In genomic region chr7:100477871-100478248, GRCh38 we compare ENCODE assay signal across 8 cellular contexts. TPM values are rescaled to one million over a fixed set of nuclear protein-coding genes. Genes with fewer than 3 reads are reported as not detected.
DNase-seq lines count a peak whose midpoint lies in the region; ATAC-seq, FAIRE-seq and TF ChIP-seq lines count a peak whose summit lies in the region.

No MANE protein-coding gene starts in this region.

- H3K4me3 Mint-ChIP-seq in activated CD8-positive, alpha-beta T cell treated with anti-CD3 and anti-CD28 coated beads for 36 hours = peak overlapping the region; percentile 94

- peaks cover 51% of the 10 kb centered on the region for H3K4me1 Mint-ChIP-seq in activated CD8-positive, alpha-beta T cell treated with anti-CD3 and anti-CD28 coated beads for 36 hours (ENCODE audit: low read depth)

- DNase-seq in HAP-1 (ENCODE audit: low spot score in 2 of 2) = no peak
- peak; percentile 32 for DNase-seq in activated CD8-positive, alpha-beta T cell treated with anti-CD3 and anti-CD28 coated beads for 36 hours
- no peak for DNase-seq in iPS DF 6.9 (ENCODE audit: low read depth, low spot score)
- peak; percentile 42 for DNase-seq in stimulated activated CD8-positive, alpha-beta memory T cell treated with anti-CD3 and anti-CD28 coated beads, Interleukin-4, amount 100 ng/mL, for 48 hours
- no peak for DNase-seq in SIG-M5 treated with dmso at 0.1 percent for 504 hours (lab: John Stamatoyannopoulos, UW; ENCODE audit: unreplicated experiment)
- no peak for DNase-seq in NCI-H1694 (lab: John Stamatoyannopoulos, UW)
- DNase-seq in HTR-8/SVneo (ENCODE audit: insufficient read length, low spot score) = no peak
- DNase-seq in activated CD4-positive, alpha-beta T cell treated with anti-CD3 and anti-CD28 coated beads for 48 hours = no peak

- CTCF ChIA-PET in activated CD8-positive, alpha-beta T cell treated with anti-CD3 and anti-CD28 coated beads for 36 hours (lab: Charles Lee) = interaction anchor here (0.8 to 9.3 kb wide), 15 partner anchors 9 to 228 kb away, joined by 3 to 75 read pairs (median 4); partner anchors contain the start of genes MOSPD3, POP7 and SPACDR

- no CpG with 5 or more reads among the region's 16 CpGs for WGBS in iPS DF 6.9 (ENCODE audit: insufficient coverage, insufficient read length)

- no peaks in the 10 kb centered on the region for H3K9me3 Mint-ChIP-seq in activated CD8-positive, alpha-beta T cell treated with anti-CD3 and anti-CD28 coated beads for 36 hours

- H3K9me3 ChIP-seq in HAP-1 = no peaks in the 10 kb centered on the region
- H3K9me3 ChIP-seq in iPS DF 6.9 (ENCODE audit: control insufficient read depth, insufficient read depth, low read length) = no peaks in the 10 kb centered on the region

- peak overlapping the region; percentile 95 for H3K27ac Mint-ChIP-seq in activated CD8-positive, alpha-beta T cell treated with anti-CD3 and anti-CD28 coated beads for 36 hours

- H3K4me3 ChIP-seq in HAP-1 (peak overlapping the region; percentile 94), iPS DF 6.9 (ENCODE audit: low read length) (peak overlapping the region; percentile 47; the same call in 1 of the 2 replicates)

- peaks cover 11% of the 10 kb centered on the region for H3K4me1 ChIP-seq in HAP-1
- H3K4me1 ChIP-seq in iPS DF 6.9 (ENCODE audit: control insufficient read depth, insufficient read depth, low read length) = peaks cover 3% of the 10 kb centered on the region; the same call in 1 of the 2 replicates

- TF ChIP-seq CTCF in activated CD8-positive, alpha-beta T cell treated with anti-CD3 and anti-CD28 coated beads for 36 hours (IDR thresholded peaks at IDR 0.05) = no peak

- in situ Hi-C loops in HAP-1 (cut with MboI; ENCODE audit: low sequenced_read_pairs) = loop anchor here (10.0 kb wide), 1 partner anchor 377 kb away; the partner anchor contains the start of gene SLC12A9

- H3K27ac ChIP-seq in iPS DF 6.9 (ENCODE audit: low read length) = no peak overlapping the region

- H3K36me3 ChIP-seq in HAP-1 (replicated peaks) (peaks cover 5% of the 10 kb centered on the region; the same call in 1 of the 2 replicates), iPS DF 6.9 (ENCODE audit: control insufficient read depth, insufficient read depth, low read length) (no peaks in the 10 kb centered on the region)

- H3K27me3 ChIP-seq in HAP-1 (ENCODE audit: low read depth) (no peaks in the 10 kb centered on the region), iPS DF 6.9 (ENCODE audit: control insufficient read depth, insufficient read depth, low read length) (no peaks in the 10 kb centered on the region)

- intact Hi-C loops in activated CD8-positive, alpha-beta T cell treated with anti-CD3 and anti-CD28 coated beads for 36 hours (cut with micrococcal nuclease) = loop anchor here (5.0 to 10.0 kb wide), 2 partner anchors 69 to 217 kb away; partner anchors contain the start of gene GIGYF1

- H3K36me3 Mint-ChIP-seq in activated CD8-positive, alpha-beta T cell treated with anti-CD3 and anti-CD28 coated beads for 36 hours (ENCODE audit: low read depth) = peaks cover 42% of the 10 kb centered on the region

- no peak for FAIRE-seq in HTR-8/SVneo (lab: Jason Lieb, UNC)

- no peaks in the 10 kb centered on the region for H3K27me3 Mint-ChIP-seq in activated CD8-positive, alpha-beta T cell treated with anti-CD3 and anti-CD28 coated beads for 36 hours

- ATAC-seq in activated CD8-positive, alpha-beta T cell treated with anti-CD3 and anti-CD28 coated beads for 36 hours = no peak

- POLR2A ChIA-PET in activated CD8-positive, alpha-beta T cell treated with anti-CD3 and anti-CD28 coated beads for 36 hours (lab: Charles Lee) = interaction anchor here (0.6 to 2.1 kb wide), 13 partner anchors 12 to 353 kb away, joined by 3 to 7 read pairs (median 3); partner anchors contain the start of gene MOSPD3

RNA-seq across cellular contexts. Expression of gene TSC22D4, which starts 1.2 kb away (rescaled TPM):
- total RNA-seq in activated CD8-positive, alpha-beta T cell treated with anti-CD3 and anti-CD28 coated beads for 36 hours = 10 to 100 TPM; 92.6 to 94.2 TPM

RNA-seq across cellular contexts. Expression of gene NYAP1, which starts 5.9 kb away (rescaled TPM):
- total RNA-seq in activated CD8-positive, alpha-beta T cell treated with anti-CD3 and anti-CD28 coated beads for 36 hours = under 1 TPM; 0.32 to 0.38 TPM

RNA-seq across cellular contexts. Expression of gene SPACDR, which starts 13.8 kb away (rescaled TPM):
- 1 to 10 TPM; 3.7 to 4.6 TPM for total RNA-seq in activated CD8-positive, alpha-beta T cell treated with anti-CD3 and anti-CD28 coated beads for 36 hours

RNA-seq across cellular contexts. Expression of gene PPP1R35, which starts 41.6 kb away (rescaled TPM):
- total RNA-seq in activated CD8-positive, alpha-beta T cell treated with anti-CD3 and anti-CD28 coated beads for 36 hours = 10 to 100 TPM; 63.4 to 67.8 TPM

RNA-seq across cellular contexts. Expression of gene MEPCE, which starts 48.2 kb away (rescaled TPM):
- total RNA-seq in activated CD8-positive, alpha-beta T cell treated with anti-CD3 and anti-CD28 coated beads for 36 hours = 10 to 100 TPM; 38.3 to 38.8 TPM

Comparison
In these comparisons a context has a peak if more than half of its experiments do, and no peak if none do; other contexts are left out.
1. DNase-seq: peak in activated CD8-positive, alpha-beta T cell treated with anti-CD3 and anti-CD28 coated beads for 36 hours (single experiment) and stimulated activated CD8-positive, alpha-beta memory T cell treated with anti-CD3 and anti-CD28 coated beads, Interleukin-4, amount 100 ng/mL, for 48 hours (single experiment); none in HAP-1 (0 of 2), iPS DF 6.9 (single experiment), SIG-M5 treated with dmso at 0.1 percent for 504 hours (single experiment), NCI-H1694 (single experiment), HTR-8/SVneo (single experiment) and activated CD4-positive, alpha-beta T cell treated with anti-CD3 and anti-CD28 coated beads for 48 hours (single experiment).